Comparison of ENCODE assay signal across 18 cellular contexts in the genomic region with DNA sequence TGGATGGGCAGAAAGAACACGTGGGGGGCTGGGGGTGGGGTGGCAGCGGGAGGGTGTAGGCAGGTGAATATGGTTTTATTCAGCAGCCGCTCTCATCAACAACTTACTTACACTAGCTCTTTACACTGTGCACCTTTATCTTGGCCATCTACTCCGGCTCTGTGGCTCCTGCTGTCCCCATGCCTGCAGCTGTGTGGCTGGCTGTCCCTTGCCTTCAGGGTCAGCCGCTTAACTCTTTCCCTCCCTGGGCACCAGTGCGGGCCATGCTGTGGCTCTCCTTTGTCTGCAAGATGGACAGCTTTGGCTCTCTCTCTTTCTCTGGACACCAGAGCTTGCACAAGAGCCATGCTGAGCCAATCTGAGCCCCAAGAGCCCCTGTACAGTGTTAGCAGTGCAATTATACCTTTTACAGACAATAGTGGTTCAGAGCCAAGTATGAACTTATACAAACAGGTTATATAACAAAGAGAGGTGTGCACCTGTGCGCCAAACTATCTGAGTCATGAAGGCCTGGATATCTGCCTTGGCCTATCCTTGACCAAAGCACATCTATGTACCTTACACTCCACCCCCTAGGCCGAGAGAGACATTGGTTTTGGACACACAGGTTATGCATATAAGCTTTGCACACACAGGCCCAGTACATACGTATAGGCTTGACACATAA.
"Had no signal": no experiment of that assay in that cellular context is flagged by ENCODE, and none has a peak within 500 bp of the region (broad histone marks: within the 10 kb centered on the region; RNA-seq: fewer than 3 reads in every experiment).

No MANE protein-coding gene starts in this region.

- H3K4me1 Mint-ChIP-seq: activated naive CD8-positive, alpha-beta T cell treated with anti-CD3 and anti-CD28 coated beads for 36 hours; nephron had no signal

- H3K36me3 ChIP-seq: left ventricle myocardium inferior, right atrium auricular region, tibial artery, uterus had no signal

- H3K4me1 ChIP-seq: left ventricle myocardium inferior, right atrium auricular region, tibial artery, uterus had no signal

- FAIRE-seq: small intestine had no signal

- H3K27me3 Mint-ChIP-seq: activated CD4-positive, alpha-beta T cell treated with anti-CD3 and anti-CD28 coated beads, Interleukin-2, amount 10 ng/mL, durations not matched to agents 7 days and 5 days; activated naive CD8-positive, alpha-beta T cell treated with anti-CD3 and anti-CD28 coated beads for 36 hours; progenitor cell of endocrine pancreas had no signal

- H3K27ac ChIP-seq: left ventricle myocardium inferior, right atrium auricular region, tibial artery, uterus had no signal

- H3K36me3 Mint-ChIP-seq: activated naive CD8-positive, alpha-beta T cell treated with anti-CD3 and anti-CD28 coated beads for 36 hours; memory B cell had no signal

- H3K9me3 Mint-ChIP-seq: memory B cell had no signal

- H3K4me3 ChIP-seq: left ventricle myocardium inferior, right atrium auricular region, tibial artery, uterus had no signal

- H3K27me3 ChIP-seq: right atrium auricular region, tibial artery, uterus had no signal

- DNase-seq: activated CD4-positive, alpha-beta T cell treated with anti-CD3 and anti-CD28 coated beads, Interleukin-2, amount 10 ng/mL, durations not matched to agents 7 days and 5 days; activated naive CD8-positive, alpha-beta T cell treated with anti-CD3 and anti-CD28 coated beads for 36 hours; cerebellar nuclear complex; endodermal cell; erythroblast; left ventricle myocardium inferior; nucleus accumbens; small intestine; stimulated activated CD4-positive, alpha-beta T cell treated with anti-CD3 and anti-CD28 coated beads, Interleukin-4, amount 100 ng/mL, for 24 hours; stimulated activated naive CD4-positive, alpha-beta T cell; T-helper 9 cell; tibial artery; uterus had no signal

- H3K9me3 ChIP-seq: right atrium auricular region, tibial artery, uterus had no signal

- H3K27ac Mint-ChIP-seq: activated CD4-positive, alpha-beta T cell treated with anti-CD3 and anti-CD28 coated beads, Interleukin-2, amount 10 ng/mL, durations not matched to agents 7 days and 5 days; activated naive CD8-positive, alpha-beta T cell treated with anti-CD3 and anti-CD28 coated beads for 36 hours; activated T-helper 1 cell treated with anti-CD3 and anti-CD28 coated beads, Interleukin-12 subunit alpha, Interleukin-12 subunit beta, Interleukin-2, Interleukin-4 antibody, amounts not matched to agents 30 ng/mL and 10 ng/mL and 1 ng/mL, durations not matched to agents 14 hours and 24 hours and 36 hours; endodermal cell; memory B cell; nephron; progenitor cell of endocrine pancreas had no signal

- H3K4me3 Mint-ChIP-seq: activated CD4-positive, alpha-beta T cell treated with anti-CD3 and anti-CD28 coated beads, Interleukin-2, amount 10 ng/mL, durations not matched to agents 7 days and 5 days; activated naive CD8-positive, alpha-beta T cell treated with anti-CD3 and anti-CD28 coated beads for 36 hours; activated T-helper 1 cell treated with anti-CD3 and anti-CD28 coated beads, Interleukin-12 subunit alpha, Interleukin-12 subunit beta, Interleukin-2, Interleukin-4 antibody, amounts not matched to agents 30 ng/mL and 10 ng/mL and 1 ng/mL, durations not matched to agents 14 hours and 24 hours and 36 hours; endodermal cell; memory B cell; nephron had no signal
